Comparison of ENCODE assay signal across 9 cellular contexts in the genomic region with DNA sequence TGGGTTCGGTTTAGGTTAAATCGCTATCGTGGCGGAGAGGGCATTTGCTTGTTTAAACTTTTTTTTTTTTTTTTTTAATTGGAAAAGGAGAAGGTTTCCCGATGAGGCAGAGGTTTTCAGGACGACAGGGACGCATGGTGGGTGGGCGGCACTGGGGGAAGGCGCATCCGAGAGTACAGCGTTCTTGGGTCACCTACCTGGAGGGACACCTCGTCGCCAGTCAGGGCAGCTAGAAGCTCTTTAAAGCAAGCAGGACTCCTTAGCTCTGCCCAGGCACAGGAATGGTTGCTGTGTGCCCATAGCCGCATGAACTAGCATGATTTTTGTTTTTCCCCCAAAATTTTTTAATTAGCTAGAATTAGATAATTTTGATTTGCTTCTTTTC. TPM values are rescaled to one million over a fixed set of nuclear protein-coding genes. Genes with fewer than 3 reads are reported as not detected.
DNase-seq lines count a peak whose midpoint lies in the region; ATAC-seq and TF ChIP-seq lines count a peak whose summit lies in the region.
"Had no signal": no experiment of that assay in that cellular context is flagged by ENCODE, and none has a peak within 500 bp of the region (broad histone marks: within the 10 kb centered on the region; RNA-seq: fewer than 3 reads in every experiment).

No MANE protein-coding gene starts in this region.

- no peaks in the 10 kb centered on the region for H3K9me3 ChIP-seq in ectodermal cell (ENCODE audit: control insufficient read depth, low read length)
- H3K9me3 ChIP-seq in aorta (ENCODE audit: control insufficient read depth, low read length): no peaks in the 10 kb centered on the region

- 16 to 17% methylated on average over 14 of the region's 14 CpGs for WGBS in ectodermal cell, 2 experiments
- WGBS in aorta, 2 donors: 2 to 4% methylated on average over 14 of the region's 14 CpGs

- H3K4me1 ChIP-seq in ectodermal cell (ENCODE audit: control insufficient read depth, insufficient read depth, low read length) (peaks cover 18% of the 10 kb centered on the region), aorta (ENCODE audit: control insufficient read depth in 1 of 2, insufficient read depth in 2 of 2, low read length in 2 of 2) (peaks cover 0 to 3% of the 10 kb centered on the region in 2 donors)

- ATAC-seq in stimulated activated naive CD8-positive, alpha-beta T cell treated with anti-CD3 and anti-CD28 coated beads, Interleukin-15, Interleukin-2, amounts not matched to agents 100 U/mL and 50 U/mL, for 24 hours: no peak
- no peak for ATAC-seq in natural killer cell
- ATAC-seq in aorta (ENCODE audit: low FRiP score): no peak
- no peak for ATAC-seq in GM19023 (IDR thresholded peaks at IDR 0.05; ENCODE audit: unreplicated experiment)

- H3K4me1 Mint-ChIP-seq in stimulated activated naive CD8-positive, alpha-beta T cell treated with anti-CD3 and anti-CD28 coated beads, Interleukin-15, Interleukin-2, amounts not matched to agents 100 ng/mL and 50 ng/mL, for 24 hours (ENCODE audit: low read depth): peaks cover 42% of the 10 kb centered on the region
- peaks cover 0 to 8% of the 10 kb centered on the region in 2 donors for H3K4me1 Mint-ChIP-seq in natural killer cell

- peaks cover 63% of the 10 kb centered on the region for H3K27me3 ChIP-seq in ectodermal cell (ENCODE audit: control insufficient read depth, insufficient read depth, low read length, poor library complexity, severe bottlenecking)
- H3K27me3 ChIP-seq in aorta (ENCODE audit: control insufficient read depth in 1 of 2, insufficient read depth in 2 of 2, low read length in 1 of 2): no peaks in the 10 kb centered on the region

- intact Hi-C loops in natural killer cell (cut with micrococcal nuclease): no loop called here
- intact Hi-C loops in aorta (cut with DNase I): loop anchor here (2.0 to 5.0 kb wide), 5 partner anchors 162 to 508 kb away; a partner anchor contains a TSS

- peak overlapping the region; percentile 47 for H3K4me3 ChIP-seq in ectodermal cell (ENCODE audit: insufficient read depth, low read depth, low read length)
- peak overlapping the region; percentile 50 to 82 for H3K4me3 ChIP-seq in aorta (ENCODE audit: low read length in 2 of 2)

- H3K27ac Mint-ChIP-seq in stimulated activated naive CD8-positive, alpha-beta T cell treated with anti-CD3 and anti-CD28 coated beads, Interleukin-15, Interleukin-2, amounts not matched to agents 100 ng/mL and 50 ng/mL, for 24 hours: peak overlapping the region; percentile 47
- H3K27ac Mint-ChIP-seq in natural killer cell: no peak overlapping the region

- H3K27ac ChIP-seq in ectodermal cell (ENCODE audit: insufficient read depth, low read depth, low read length, poor library complexity, severe bottlenecking) (no peak overlapping the region), aorta (ENCODE audit: low read depth in 1 of 2, low read length in 2 of 2) (peak overlapping the region in 1 of 2 donors; percentile 61)

- no peaks in the 10 kb centered on the region for H3K36me3 Mint-ChIP-seq in stimulated activated naive CD8-positive, alpha-beta T cell treated with anti-CD3 and anti-CD28 coated beads, Interleukin-15, Interleukin-2, amounts not matched to agents 100 ng/mL and 50 ng/mL, for 24 hours (ENCODE audit: low read depth)
- H3K36me3 Mint-ChIP-seq in natural killer cell: no peaks in the 10 kb centered on the region

- H3K4me3 Mint-ChIP-seq in stimulated activated naive CD8-positive, alpha-beta T cell treated with anti-CD3 and anti-CD28 coated beads, Interleukin-15, Interleukin-2, amounts not matched to agents 100 ng/mL and 50 ng/mL, for 24 hours: peak overlapping the region; percentile 76
- H3K4me3 Mint-ChIP-seq in natural killer cell: peak overlapping the region; percentile 56

- TF ChIP-seq CTCF in natural killer cell (IDR thresholded peaks at IDR 0.05): no peak

- H3K36me3 ChIP-seq in ectodermal cell (ENCODE audit: control insufficient read depth, insufficient read depth, low read length) (no peaks in the 10 kb centered on the region), aorta (ENCODE audit: control insufficient read depth in 1 of 2, insufficient read depth in 2 of 2, low read length in 1 of 2) (no peaks in the 10 kb centered on the region)

- no peak for DNase-seq in stimulated activated naive CD8-positive, alpha-beta T cell treated with anti-CD3 and anti-CD28 coated beads, Interleukin-15, Interleukin-2, amounts not matched to agents 100 U/mL and 50 U/mL, for 24 hours
- DNase-seq in natural killer cell (no peak), aorta (no peak), SW480 (ENCODE audit: low spot score) (no peak), GM19240 (ENCODE audit: insufficient read length, low spot score) (no peak)
- DNase-seq: IMR-90 had no signal

- no peaks in the 10 kb centered on the region for H3K9me3 Mint-ChIP-seq in stimulated activated naive CD8-positive, alpha-beta T cell treated with anti-CD3 and anti-CD28 coated beads, Interleukin-15, Interleukin-2, amounts not matched to agents 100 ng/mL and 50 ng/mL, for 24 hours
- no peaks in the 10 kb centered on the region for H3K9me3 Mint-ChIP-seq in natural killer cell

- peaks cover 45% of the 10 kb centered on the region for H3K27me3 Mint-ChIP-seq in stimulated activated naive CD8-positive, alpha-beta T cell treated with anti-CD3 and anti-CD28 coated beads, Interleukin-15, Interleukin-2, amounts not matched to agents 100 ng/mL and 50 ng/mL, for 24 hours
- peaks cover 44 to 55% of the 10 kb centered on the region in 2 donors for H3K27me3 Mint-ChIP-seq in natural killer cell (ENCODE audit: low read depth in 2 of 2)

RNA-seq across cellular contexts. Expression of a gene that starts 0.4 kb away (rescaled TPM):
- 0.39 TPM for polyA plus RNA-seq in ectodermal cell (2013, experiment 1 of 4)
- polyA plus RNA-seq in ectodermal cell (2013, experiment 2 of 4): 0.25 TPM
- 0.53 TPM for polyA plus RNA-seq in ectodermal cell (2013, experiment 3 of 4)
- polyA plus RNA-seq in ectodermal cell (2013, experiment 4 of 4): 0.24 TPM
- total RNA-seq in natural killer cell (10 to 100 TPM; 24.0 to 36.3 (median 29.2) TPM), aorta (100 to 1,000 TPM in 1 of 2 donors, 10 to 100 TPM in 1; 61.9 to 112 TPM)
- polyA plus RNA-seq in aorta: 10 to 100 TPM in 1 of 2 donors, 1 to 10 TPM in 1; 7.0 to 11.8 TPM
- total RNA-seq: IMR-90 had no signal
- polyA plus RNA-seq: IMR-90 had no signal
